ENCODE assay signal across 1 cellular context in genomic region chr16:58684354-58685083, GRCh38.
TF ChIP-seq lines count a peak whose summit lies in the region.

Gene SLC38A7 (minus strand): TSS chr16:58684770. CDS start chr16:58680126, 4,644 bp downstream.

TF ChIP-seq in Ishikawa, 13 proteins besides CTCF, POLR2A, EP300 and RAD21 (continued from another document):
- TF ChIP-seq REST (IDR thresholded peaks at IDR 0.05; ENCODE audit: low read depth) = no peak
- TF ChIP-seq TAF1 (IDR thresholded peaks at IDR 0.05; ENCODE audit: low read depth) = peak; percentile 53; the same call in 1 of the 2 replicates
- no peak for TF ChIP-seq FOXM1 (IDR thresholded peaks at IDR 0.05; ENCODE audit: borderline replicate concordance, low read depth)
